In the genomic region with DNA sequence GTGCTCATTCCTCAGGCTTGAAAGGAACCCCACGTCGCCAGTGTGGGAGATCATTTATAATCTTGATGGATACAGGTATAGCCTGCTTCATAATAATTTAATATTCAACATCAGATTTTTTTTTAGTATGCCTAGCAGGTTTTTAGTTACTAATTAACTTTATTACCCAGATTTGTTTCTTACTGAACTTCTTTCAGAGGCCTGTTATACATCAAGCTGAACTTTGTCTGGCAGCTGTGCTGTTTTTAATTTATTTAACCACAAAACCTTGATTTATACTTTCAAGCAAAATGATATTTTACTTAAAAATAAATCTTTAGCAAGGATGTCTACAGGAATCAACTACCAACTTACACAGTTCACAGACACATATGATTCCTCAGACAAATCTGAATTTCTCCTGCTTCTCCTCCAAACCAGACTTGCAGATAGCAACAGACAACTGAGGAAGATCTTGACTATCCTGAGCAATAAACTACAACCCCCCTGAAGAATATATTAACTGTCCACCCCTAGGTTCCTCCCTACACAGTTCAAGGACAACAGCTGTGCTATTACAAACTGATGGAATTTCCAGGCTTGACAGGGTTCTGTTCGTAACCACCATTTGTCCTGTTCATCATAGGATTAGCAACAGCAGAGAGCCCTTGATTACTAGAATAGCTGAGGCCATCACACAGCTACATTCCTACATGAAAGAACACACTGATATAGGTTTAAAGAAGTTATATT, we compare ENCODE assay signal across 9 cellular contexts. TPM values are rescaled to one million over a fixed set of nuclear protein-coding genes. Genes with fewer than 3 reads are reported as not detected.
A peak's percentile ranks its signal among the peaks of the same experiment; 100 is the strongest.
DNase-seq lines count a peak whose midpoint lies in the region; ATAC-seq and TF ChIP-seq lines count a peak whose summit lies in the region.
"Had no signal": no experiment of that assay in that cellular context is flagged by ENCODE, and none has a peak within 500 bp of the region (broad histone marks: within the 10 kb centered on the region; RNA-seq: fewer than 3 reads in every experiment).

No MANE protein-coding gene starts in this region.

- POLR2A ChIA-PET in activated CD4-positive, alpha-beta T cell treated with anti-CD3 and anti-CD28 coated beads for 36 hours (lab: Charles Lee) = no interaction called here

- peak overlapping the region; percentile 84 for H3K27ac ChIP-seq in mesodermal cell (ENCODE audit: low read depth, low read length, severe bottlenecking)
- peak overlapping the region; percentile 8 to 26 for H3K27ac ChIP-seq in tibial artery

- peak overlapping the region; percentile 16 for H3K27ac Mint-ChIP-seq in activated CD4-positive, alpha-beta T cell treated with anti-CD3 and anti-CD28 coated beads for 36 hours
- H3K27ac Mint-ChIP-seq in central memory CD8-positive, alpha-beta T cell (ENCODE audit: low read depth) = peak overlapping the region; percentile 77

- H3K4me3 ChIP-seq in mesodermal cell (ENCODE audit: extremely low read depth, insufficient read depth, low read length, poor library complexity, severe bottlenecking) = no peak overlapping the region
- H3K4me3 ChIP-seq in tibial artery = no peak overlapping the region

- H3K27me3 ChIP-seq in tibial artery = no peaks in the 10 kb centered on the region

- no peaks in the 10 kb centered on the region for H3K36me3 Mint-ChIP-seq in activated CD4-positive, alpha-beta T cell treated with anti-CD3 and anti-CD28 coated beads for 36 hours (ENCODE audit: low read depth)
- peaks cover 2% of the 10 kb centered on the region for H3K36me3 Mint-ChIP-seq in central memory CD8-positive, alpha-beta T cell (ENCODE audit: insufficient read depth)

- no peak for ATAC-seq in activated CD4-positive, alpha-beta T cell treated with anti-CD3 and anti-CD28 coated beads for 36 hours
- no peak for ATAC-seq in central memory CD8-positive, alpha-beta T cell (replicated peaks; ENCODE audit: extremely low read depth, poor library complexity, severe bottlenecking)

- no peaks in the 10 kb centered on the region for H3K9me3 ChIP-seq in mesodermal cell (ENCODE audit: control insufficient read depth, low read length)
- H3K9me3 ChIP-seq in tibial artery = no peaks in the 10 kb centered on the region

- intact Hi-C loops in activated CD4-positive, alpha-beta T cell treated with anti-CD3 and anti-CD28 coated beads for 36 hours (cut with DNase I, micrococcal nuclease) = no loop called here
- intact Hi-C loops in tibial artery (cut with DNase I; ENCODE audit: low total_unique reads) = no loop called here

- no peak overlapping the region for H3K4me3 Mint-ChIP-seq in activated CD4-positive, alpha-beta T cell treated with anti-CD3 and anti-CD28 coated beads for 36 hours
- H3K4me3 Mint-ChIP-seq in central memory CD8-positive, alpha-beta T cell = no peak overlapping the region

- no peak for DNase-seq in activated CD4-positive, alpha-beta T cell treated with anti-CD3 and anti-CD28 coated beads for 36 hours
- DNase-seq in activated CD4-positive, alpha-beta T cell treated with anti-CD3 and anti-CD28 coated beads for 1 hour = no peak
- DNase-seq in central memory CD8-positive, alpha-beta T cell (ENCODE audit: low spot score in 2 of 2) = no peak
- DNase-seq in tibial artery (no peak), mesenteric fat pad (ENCODE audit: low spot score) (no peak), GM19238 (ENCODE audit: insufficient read length, low spot score) (no peak)
- DNase-seq in activated CD8-positive, alpha-beta memory T cell treated with anti-CD3 and anti-CD28 coated beads for 24 hours = no peak
- DNase-seq: NCI-H2081 treated with DMSO at 0.1 percent for 48 hours had no signal

- 100% methylated on average over 1 of the region's 3 CpGs; no CpG with 5 or more reads in 1 of the 2 experiments for whole genome bisulfite sequencing in mesodermal cell (ENCODE audit: insufficient coverage in 2 of 2), 2 experiments

- CTCF ChIA-PET in activated CD4-positive, alpha-beta T cell treated with anti-CD3 and anti-CD28 coated beads for 36 hours (lab: Charles Lee) = interaction anchor here (0.6 to 1.0 kb wide), 2 partner anchors 18 to 24 kb away, joined by 3 to 4 read pairs; no protein-coding TSS in a partner anchor

- no peak for TF ChIP-seq CTCF in tibial artery (IDR thresholded peaks at IDR 0.05)

- H3K36me3 ChIP-seq in mesodermal cell (ENCODE audit: control insufficient read depth, insufficient read depth, low read length) (peaks cover 33% of the 10 kb centered on the region), tibial artery (no peaks in the 10 kb centered on the region)

- H3K4me1 Mint-ChIP-seq in activated CD4-positive, alpha-beta T cell treated with anti-CD3 and anti-CD28 coated beads for 36 hours = peaks cover 41% of the 10 kb centered on the region
- H3K4me1 Mint-ChIP-seq in central memory CD8-positive, alpha-beta T cell = peaks cover 42% of the 10 kb centered on the region

- H3K4me1 ChIP-seq in mesodermal cell (ENCODE audit: control insufficient read depth, insufficient read depth, low read length, poor library complexity, severe bottlenecking) (peaks cover 32% of the 10 kb centered on the region), tibial artery (peaks cover 0 to 91% (median 57%) of the 10 kb centered on the region in 4 donors)

- H3K27me3 Mint-ChIP-seq in activated CD4-positive, alpha-beta T cell treated with anti-CD3 and anti-CD28 coated beads for 36 hours = no peaks in the 10 kb centered on the region
- no peaks in the 10 kb centered on the region for H3K27me3 Mint-ChIP-seq in central memory CD8-positive, alpha-beta T cell

- H3K9me3 Mint-ChIP-seq in activated CD4-positive, alpha-beta T cell treated with anti-CD3 and anti-CD28 coated beads for 36 hours (ENCODE audit: low read depth) = no peaks in the 10 kb centered on the region
- H3K9me3 Mint-ChIP-seq in central memory CD8-positive, alpha-beta T cell = no peaks in the 10 kb centered on the region

RNA-seq across cellular contexts. Expression of a gene that starts 0.6 kb away (rescaled TPM):
- 100 to 1,000 TPM; 115 to 119 TPM for total RNA-seq in activated CD4-positive, alpha-beta T cell treated with anti-CD3 and anti-CD28 coated beads for 36 hours
- 183 TPM for polyA plus RNA-seq in mesodermal cell (2013, experiment 1 of 2)
- polyA plus RNA-seq in mesodermal cell (2013, experiment 2 of 2) = 168 TPM
- 303 TPM for total RNA-seq in mesenteric fat pad
